10 cellular contexts compared by ENCODE assay signal in the genomic region with DNA sequence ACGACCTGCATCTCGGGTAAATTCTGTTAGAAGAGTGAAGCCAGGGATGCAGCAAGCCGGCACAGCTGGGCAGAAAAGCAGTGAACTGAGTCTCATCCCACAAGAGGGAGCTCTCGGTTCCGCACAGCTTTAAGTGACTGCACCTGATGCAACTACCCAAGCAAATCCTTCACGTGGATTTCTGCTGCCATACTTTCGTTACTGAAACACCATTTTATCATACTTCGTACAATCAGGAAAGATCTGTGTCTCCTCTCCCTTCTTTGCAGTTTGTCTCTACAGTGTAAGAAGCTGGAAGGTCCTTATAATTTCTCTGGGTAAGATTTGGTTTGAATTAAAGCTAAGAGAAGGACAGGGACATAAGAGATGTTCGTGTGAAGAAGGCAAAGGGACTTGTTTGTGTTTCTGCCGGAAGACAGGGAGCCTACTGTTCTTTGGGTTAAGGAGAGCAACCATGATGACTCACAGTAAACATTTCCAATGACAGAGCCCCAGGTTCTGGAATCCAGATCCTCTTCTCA.
A peak's percentile ranks its signal among the peaks of the same experiment; 100 is the strongest.
DNase-seq lines count a peak whose midpoint lies in the region; ATAC-seq and TF ChIP-seq lines count a peak whose summit lies in the region.
"Had no signal": no experiment of that assay in that cellular context is flagged by ENCODE, and none has a peak within 500 bp of the region (broad histone marks: within the 10 kb centered on the region; RNA-seq: fewer than 3 reads in every experiment).

No MANE protein-coding gene starts in this region.

- ATAC-seq in mucosa of descending colon: peak; percentile 49

- no peaks in the 10 kb centered on the region for H3K9me3 ChIP-seq in mucosa of descending colon
- H3K9me3 ChIP-seq: BLaER1, neutrophil had no signal

- H3K4me3 ChIP-seq in mucosa of descending colon: no peak overlapping the region
- H3K4me3 ChIP-seq: BLaER1 had no signal

- no peaks in the 10 kb centered on the region for H3K4me1 Mint-ChIP-seq in chondrocyte (ENCODE audit: low read depth)

- no peaks in the 10 kb centered on the region for H3K36me3 Mint-ChIP-seq in chondrocyte (ENCODE audit: low read depth)

- peak; percentile 59 for TF ChIP-seq CTCF in GM20000 (IDR thresholded peaks at IDR 0.05; ENCODE audit: extremely low read depth, missing control alignments)
- TF ChIP-seq CTCF in chondrocyte (IDR thresholded peaks at IDR 0.05): peak; percentile 60
- TF ChIP-seq CTCF in mucosa of descending colon (IDR thresholded peaks at IDR 0.05): no peak

- intact Hi-C loops in mucosa of descending colon (cut with DNase I, micrococcal nuclease): loop anchor here in 1 of 2 donors (10.0 kb wide), 1 partner anchor 378 kb away; no protein-coding TSS in a partner anchor

- H3K4me1 ChIP-seq in mucosa of descending colon (ENCODE audit: low read depth): no peaks in the 10 kb centered on the region
- H3K4me1 ChIP-seq: BLaER1 had no signal

- H3K9me3 Mint-ChIP-seq in chondrocyte (ENCODE audit: low read depth): peaks cover 4% of the 10 kb centered on the region

- no peaks in the 10 kb centered on the region for H3K36me3 ChIP-seq in mucosa of descending colon (ENCODE audit: low read depth)
- H3K36me3 ChIP-seq: BLaER1, neutrophil had no signal

- H3K27ac Mint-ChIP-seq in chondrocyte (ENCODE audit: unreplicated experiment): no peak overlapping the region

- H3K4me3 Mint-ChIP-seq in chondrocyte (ENCODE audit: unreplicated experiment): no peak overlapping the region

- H3K27me3 Mint-ChIP-seq in chondrocyte (ENCODE audit: low read depth): no peaks in the 10 kb centered on the region

- DNase-seq in NCI-H1694 treated with DMSO at 0.1 percent for 48 hours (lab: John Stamatoyannopoulos, UW) (peak; percentile 3), NCI-H1694 (lab: John Stamatoyannopoulos, UW) (no peak), GM20000 (ENCODE audit: low spot score) (peak; percentile 9), NCI-H1048 (lab: John Stamatoyannopoulos, UW) (peak; percentile 39), chondrocyte (ENCODE audit: low spot score) (no peak), mucosa of descending colon (peak in 1 of 3 donors; percentile 32), GM19240 (ENCODE audit: insufficient read length, low spot score) (no peak)
- DNase-seq in effector CD8-positive, alpha-beta T cell (lab: John Stamatoyannopoulos, UW): no peak

Comparison
In these comparisons a context has a peak if more than half of its experiments do, and no peak if none do; other contexts are left out.
1. DNase-seq: peak in NCI-H1694 treated with DMSO at 0.1 percent for 48 hours (single experiment), GM20000 (single experiment) and NCI-H1048 (single experiment); none in NCI-H1694 (single experiment), chondrocyte (single experiment), effector CD8-positive, alpha-beta T cell (single experiment) and GM19240 (single experiment).